19 cellular contexts compared by ENCODE assay signal in genomic region chrX:121010218-121010617, GRCh38. TPM values are rescaled to one million over a fixed set of nuclear protein-coding genes. Genes with fewer than 3 reads are reported as not detected.
DNase-seq lines count a peak whose midpoint lies in the region; ATAC-seq, FAIRE-seq and TF ChIP-seq lines count a peak whose summit lies in the region.
"Had no signal": no experiment of that assay in that cellular context is flagged by ENCODE, and none has a peak within 500 bp of the region (broad histone marks: within the 10 kb centered on the region; RNA-seq: fewer than 3 reads in every experiment).

No MANE protein-coding gene starts in this region.

- POLR2A ChIA-PET in HepG2 (lab: Yijun Ruan, JAX): interaction anchor here (1.6 to 3.5 kb wide), 2 partner anchors 74 to 233 kb away, joined by 5 to 21 read pairs; no protein-coding TSS in a partner anchor

- no peaks in the 10 kb centered on the region for H4K20me1 ChIP-seq in HepG2 (ENCODE audit: insufficient read depth, low read length)

- CTCF ChIA-PET in HepG2 (lab: Yijun Ruan, JAX; ENCODE audit: low intra/inter-chr PET ratio, low total read pairs): no interaction called here

- H3K27ac ChIP-seq in HepG2 (ENCODE audit: extremely low read length, insufficient read depth, low read length): peak overlapping the region; percentile 81
- H3K27ac ChIP-seq in right lobe of liver: no peak overlapping the region
- H3K27ac ChIP-seq in foreskin keratinocyte: no peak overlapping the region
- peak overlapping the region in 8 of 59 donors; percentile 12 to 64 (median 52) for H3K27ac ChIP-seq in dorsolateral prefrontal cortex
- H3K27ac ChIP-seq: PC-9 had no signal

- H3K36me3 ChIP-seq in HepG2 (replicated peaks in 1 of 2; ENCODE audit: control insufficient read depth in 1 of 2, insufficient read depth in 2 of 2, low read length in 2 of 2) (no peaks in the 10 kb centered on the region), right lobe of liver (no peaks in the 10 kb centered on the region)

- 43% methylated on average over 4 of the region's 4 CpGs for WGBS in HepG2 (ENCODE audit: low lambda C conversion rate)
- 53% methylated on average over 4 of the region's 4 CpGs for WGBS in right lobe of liver (ENCODE audit: insufficient coverage, low coverage, low lambda C conversion rate, missing lambda C conversion rate)

- H3K4me1 ChIP-seq in HepG2 (ENCODE audit: insufficient read depth, low read length) (peaks cover 63% of the 10 kb centered on the region), right lobe of liver (peaks cover 0 to 7% (median 0%) of the 10 kb centered on the region in 4 donors), foreskin keratinocyte (no peaks in the 10 kb centered on the region)

- H3K4me2 ChIP-seq in HepG2 (ENCODE audit: low read depth, low read length): no peak overlapping the region
- H3K4me2 ChIP-seq: PC-9 had no signal

- H3K4me3 ChIP-seq in HepG2 (replicated peaks in 1 of 3; ENCODE audit: insufficient read depth in 1 of 3, low read depth in 2 of 3, low read length in 3 of 3) (no peak overlapping the region), right lobe of liver (no peak overlapping the region), cardiac fibroblast (replicated peaks in 1 of 2; ENCODE audit: low read depth in 2 of 2, low read length in 2 of 2) (no peak overlapping the region), dorsolateral prefrontal cortex (no peak overlapping the region)
- H3K4me3 ChIP-seq: K562, PC-9 had no signal

- no peak overlapping the region for H3K9ac ChIP-seq in HepG2 (ENCODE audit: insufficient read depth, low read depth, low read length)

- TF ChIP-seq CTCF in HepG2 (CRISPR knock-in tag; IDR thresholded peaks at IDR 0.05) (no peak), right lobe of liver (IDR thresholded peaks at IDR 0.05) (no peak), cardiac fibroblast (IDR thresholded peaks at IDR 0.05; ENCODE audit: low read depth, low read length) (no peak), foreskin keratinocyte (conservative IDR thresholded peaks at IDR 0.05) (no peak), dorsolateral prefrontal cortex (IDR thresholded peaks at IDR 0.05 in 54 of 56, conservative IDR thresholded peaks at IDR 0.05 in 2 of 56; ENCODE audit: low read depth in 1 of 56, partially characterized antibody in 56 of 56) (no peak)

- no peaks in the 10 kb centered on the region for H3K79me2 ChIP-seq in HepG2 (ENCODE audit: insufficient read depth, low read length)

- H3K27me3 ChIP-seq in HepG2 (ENCODE audit: control insufficient read depth in 1 of 2, insufficient read depth in 2 of 2, low read length in 2 of 2) (no peaks in the 10 kb centered on the region), right lobe of liver (no peaks in the 10 kb centered on the region), foreskin keratinocyte (no peaks in the 10 kb centered on the region), dorsolateral prefrontal cortex (peaks cover 0 to 42% (median 11%) of the 10 kb centered on the region in 45 donors)

- intact Hi-C loops in HepG2 (cut with micrococcal nuclease; ENCODE audit: unreplicated experiment) (loop anchor here (2.0 kb wide), 1 partner anchor 75 kb away; no protein-coding TSS in a partner anchor), right lobe of liver (cut with DNase I) (no loop called here), dorsolateral prefrontal cortex (cut with DNase I) (no loop called here)

- BruUV-seq in HepG2 (replicated peaks; lab: Mats Ljungman, UMichigan): no TSS peak

- no peak for TF ChIP-seq RAD21 in HepG2 (CRISPR knock-in tag; IDR thresholded peaks at IDR 0.05)

- no peak overlapping the region for H2AFZ ChIP-seq in HepG2 (ENCODE audit: low read length)
- H2AFZ ChIP-seq: PC-9 had no signal

- no peak for FAIRE-seq in HepG2 (lab: Jason Lieb, UNC)
- FAIRE-seq: GM12892, K562 had no signal

- H3K9me3 ChIP-seq in HepG2 (ENCODE audit: low read length) (peaks cover 6% of the 10 kb centered on the region), right lobe of liver (no peaks in the 10 kb centered on the region)

- TF ChIP-seq POLR2A in HepG2 (IDR thresholded peaks at IDR 0.05; ENCODE audit: insufficient read depth in 1 of 2, low read depth in 2 of 2, low read length in 2 of 2) (no peak), right lobe of liver (IDR thresholded peaks at IDR 0.05) (no peak)

- ATAC-seq in HepG2 (no peak), right lobe of liver (no peak), GM18868 (IDR thresholded peaks at IDR 0.05; ENCODE audit: unreplicated experiment) (no peak), foreskin keratinocyte (no peak)
- ATAC-seq: K562 had no signal

- no peak for TF ChIP-seq EP300 in HepG2 (IDR thresholded peaks at IDR 0.05; ENCODE audit: low read depth in 2 of 2, low read length in 2 of 2)
- no peak for TF ChIP-seq EP300 in HepG2 (CRISPR knock-in tag; IDR thresholded peaks at IDR 0.05; ENCODE audit: borderline replicate concordance)

- DNase-seq in HepG2 (ENCODE audit: low spot score) (peak; percentile 59), right lobe of liver (no peak), cardiac fibroblast (ENCODE audit: low read depth in 2 of 2) (peak; percentile 14 to 23), medulla oblongata (ENCODE audit: extremely low spot score) (peak; percentile 4), D341Med (ENCODE audit: low spot score) (no peak), foreskin keratinocyte (no peak), dorsolateral prefrontal cortex (no peak)
- DNase-seq: COR-L47, DMS79, NCI-H146, NCI-H2081 treated with DMSO at 0.1 percent for 48 hours, NCI-H2227 treated with DMSO at 0.1 percent for 48 hours, NCI-H524 treated with DMSO at 0.1 percent for 48 hours, PC-9 had no signal

- in situ Hi-C loops in HepG2 (cut with HindIII; ENCODE audit: extremely low pct_ligation_motif_present, low pct_unique_long_range_greater_than_20kb): no loop called here

RNA-seq across cellular contexts. Expression of gene CT47A1, which starts 24.7 kb away (rescaled TPM):
- not detected in 2 replicates for total RNA-seq in HepG2 (2016; rRNA removed; fragmentation: Illumina TruSeq; extraction: Trizol)
- not detected in 2 replicates for total RNA-seq in HepG2 (2016; cell fraction: cytosol; rRNA removed; fragmentation: Illumina TruSeq; extraction: Trizol; ENCODE audit: low read depth)
- not detected in 2 replicates for total RNA-seq in HepG2 (2016; cell fraction: insoluble cytoplasmic fraction; rRNA removed; fragmentation: Illumina TruSeq; extraction: Trizol)
- not detected in 2 replicates for total RNA-seq in HepG2 (2016; cell fraction: membrane; rRNA removed; fragmentation: Illumina TruSeq; extraction: Trizol)
- not detected in 2 replicates for total RNA-seq in HepG2 (2016; cell fraction: nucleus; rRNA removed; fragmentation: Illumina TruSeq; extraction: Trizol)
- polyA plus RNA-seq in HepG2 (2011; rRNA removed): not detected in 2 replicates
- not detected in 2 replicates for polyA plus RNA-seq in HepG2 (2011; cell fraction: cytosol; rRNA removed)
- polyA plus RNA-seq in HepG2 (2011; cell fraction: nucleus; rRNA removed): not detected in 2 replicates
- not detected in 2 replicates for polyA plus RNA-seq in HepG2 (2012)
- polyA plus RNA-seq in HepG2 (2016; cell fraction: cytosol; fragmentation: Illumina TruSeq; extraction: Trizol; ENCODE audit: low read depth): not detected in 2 replicates
- not detected in 2 replicates for polyA plus RNA-seq in HepG2 (2016; cell fraction: insoluble cytoplasmic fraction; fragmentation: Illumina TruSeq; extraction: Trizol; ENCODE audit: low read depth)
- not detected in 2 replicates for polyA plus RNA-seq in HepG2 (2016; cell fraction: membrane; fragmentation: Illumina TruSeq; extraction: Trizol; ENCODE audit: low read depth)
- not detected in 2 replicates for polyA plus RNA-seq in HepG2 (2016; cell fraction: nucleus; fragmentation: Illumina TruSeq; extraction: Trizol; ENCODE audit: insufficient read depth, low read depth)
- polyA minus RNA-seq in HepG2 (2011; rRNA and poly(A)+ RNA removed; ENCODE audit: low replicate concordance): not detected in 2 replicates
- not detected in 2 replicates for polyA minus RNA-seq in HepG2 (2011; cell fraction: cytosol; rRNA and poly(A)+ RNA removed)
- polyA minus RNA-seq in HepG2 (2011; cell fraction: nucleus; rRNA and poly(A)+ RNA removed): not detected in 2 replicates
- total RNA-seq in right lobe of liver: not detected
- total RNA-seq in foreskin keratinocyte: not detected in 2 replicates
- polyA plus RNA-seq in foreskin keratinocyte: not detected in 2 replicates
- not detected for total RNA-seq in dorsolateral prefrontal cortex
- total RNA-seq: A172, G401, PC-9 had no signal
- polyA plus RNA-seq: K562 had no signal

RNA-seq across cellular contexts. Expression of gene CT47A2, which starts 29.5 kb away (rescaled TPM):
- total RNA-seq in HepG2 (2016; rRNA removed; fragmentation: Illumina TruSeq; extraction: Trizol) (not detected in 2 replicates), right lobe of liver (not detected), foreskin keratinocyte (not detected in 2 replicates), dorsolateral prefrontal cortex (not detected)
- not detected in 2 replicates for total RNA-seq in HepG2 (2016; cell fraction: cytosol; rRNA removed; fragmentation: Illumina TruSeq; extraction: Trizol; ENCODE audit: low read depth)
- total RNA-seq in HepG2 (2016; cell fraction: insoluble cytoplasmic fraction; rRNA removed; fragmentation: Illumina TruSeq; extraction: Trizol): not detected in 2 replicates
- total RNA-seq in HepG2 (2016; cell fraction: membrane; rRNA removed; fragmentation: Illumina TruSeq; extraction: Trizol): not detected in 2 replicates
- total RNA-seq in HepG2 (2016; cell fraction: nucleus; rRNA removed; fragmentation: Illumina TruSeq; extraction: Trizol): not detected in 2 replicates
- polyA plus RNA-seq in HepG2 (2011; rRNA removed) (not detected in 2 replicates), foreskin keratinocyte (not detected in 2 replicates)
- polyA plus RNA-seq in HepG2 (2011; cell fraction: cytosol; rRNA removed): not detected in 2 replicates
- polyA plus RNA-seq in HepG2 (2011; cell fraction: nucleus; rRNA removed): not detected in 2 replicates
- not detected in 2 replicates for polyA plus RNA-seq in HepG2 (2012)
- not detected in 2 replicates for polyA plus RNA-seq in HepG2 (2016; cell fraction: cytosol; fragmentation: Illumina TruSeq; extraction: Trizol; ENCODE audit: low read depth)
- polyA plus RNA-seq in HepG2 (2016; cell fraction: insoluble cytoplasmic fraction; fragmentation: Illumina TruSeq; extraction: Trizol; ENCODE audit: low read depth): not detected in 2 replicates
- polyA plus RNA-seq in HepG2 (2016; cell fraction: membrane; fragmentation: Illumina TruSeq; extraction: Trizol; ENCODE audit: low read depth): not detected in 2 replicates
- polyA plus RNA-seq in HepG2 (2016; cell fraction: nucleus; fragmentation: Illumina TruSeq; extraction: Trizol; ENCODE audit: insufficient read depth, low read depth): not detected in 2 replicates
- polyA minus RNA-seq in HepG2 (2011; rRNA and poly(A)+ RNA removed; ENCODE audit: low replicate concordance): not detected in 2 replicates
- not detected in 2 replicates for polyA minus RNA-seq in HepG2 (2011; cell fraction: cytosol; rRNA and poly(A)+ RNA removed)
- polyA minus RNA-seq in HepG2 (2011; cell fraction: nucleus; rRNA and poly(A)+ RNA removed): not detected in 2 replicates
- total RNA-seq: A172, G401, K562, PC-9 had no signal
- polyA plus RNA-seq: K562 had no signal

RNA-seq across cellular contexts. Expression of gene CT47A3, which starts 34.4 kb away (rescaled TPM):
- total RNA-seq in HepG2 (2016; rRNA removed; fragmentation: Illumina TruSeq; extraction: Trizol) (not detected in 2 replicates), right lobe of liver (not detected), foreskin keratinocyte (not detected in 2 replicates), dorsolateral prefrontal cortex (not detected)
- total RNA-seq in HepG2 (2016; cell fraction: cytosol; rRNA removed; fragmentation: Illumina TruSeq; extraction: Trizol; ENCODE audit: low read depth): not detected in 2 replicates
- not detected in 2 replicates for total RNA-seq in HepG2 (2016; cell fraction: insoluble cytoplasmic fraction; rRNA removed; fragmentation: Illumina TruSeq; extraction: Trizol)
- total RNA-seq in HepG2 (2016; cell fraction: membrane; rRNA removed; fragmentation: Illumina TruSeq; extraction: Trizol): not detected in 2 replicates
- total RNA-seq in HepG2 (2016; cell fraction: nucleus; rRNA removed; fragmentation: Illumina TruSeq; extraction: Trizol): not detected in 2 replicates
- polyA plus RNA-seq in HepG2 (2011; rRNA removed) (not detected in 2 replicates), foreskin keratinocyte (not detected in 2 replicates)
- polyA plus RNA-seq in HepG2 (2011; cell fraction: cytosol; rRNA removed): not detected in 2 replicates
- not detected in 2 replicates for polyA plus RNA-seq in HepG2 (2011; cell fraction: nucleus; rRNA removed)
- polyA plus RNA-seq in HepG2 (2012): not detected in 2 replicates
- polyA plus RNA-seq in HepG2 (2016; cell fraction: cytosol; fragmentation: Illumina TruSeq; extraction: Trizol; ENCODE audit: low read depth): not detected in 2 replicates
- not detected in 2 replicates for polyA plus RNA-seq in HepG2 (2016; cell fraction: insoluble cytoplasmic fraction; fragmentation: Illumina TruSeq; extraction: Trizol; ENCODE audit: low read depth)
- not detected in 2 replicates for polyA plus RNA-seq in HepG2 (2016; cell fraction: membrane; fragmentation: Illumina TruSeq; extraction: Trizol; ENCODE audit: low read depth)
- not detected in 2 replicates for polyA plus RNA-seq in HepG2 (2016; cell fraction: nucleus; fragmentation: Illumina TruSeq; extraction: Trizol; ENCODE audit: insufficient read depth, low read depth)
- not detected in 2 replicates for polyA minus RNA-seq in HepG2 (2011; rRNA and poly(A)+ RNA removed; ENCODE audit: low replicate concordance)
- polyA minus RNA-seq in HepG2 (2011; cell fraction: cytosol; rRNA and poly(A)+ RNA removed): not detected in 2 replicates
- polyA minus RNA-seq in HepG2 (2011; cell fraction: nucleus; rRNA and poly(A)+ RNA removed): not detected in 2 replicates
- total RNA-seq: A172, G401, K562, PC-9 had no signal
- polyA plus RNA-seq: K562 had no signal

RNA-seq across cellular contexts. Expression of gene GLUD2, which starts 37.2 kb away (rescaled TPM):
- total RNA-seq in HepG2 (2016; rRNA removed; fragmentation: Illumina TruSeq; extraction: Trizol): 8.0 and 10.4 TPM in 2 replicates
- 0.53 and 0.61 TPM in 2 replicates for total RNA-seq in HepG2 (2016; cell fraction: cytosol; rRNA removed; fragmentation: Illumina TruSeq; extraction: Trizol; ENCODE audit: low read depth)
- 8.0 and 12.2 TPM in 2 replicates for total RNA-seq in HepG2 (2016; cell fraction: insoluble cytoplasmic fraction; rRNA removed; fragmentation: Illumina TruSeq; extraction: Trizol)
- 1.2 and 1.3 TPM in 2 replicates for total RNA-seq in HepG2 (2016; cell fraction: membrane; rRNA removed; fragmentation: Illumina TruSeq; extraction: Trizol)
- total RNA-seq in HepG2 (2016; cell fraction: nucleus; rRNA removed; fragmentation: Illumina TruSeq; extraction: Trizol): 2.8 and 4.0 TPM in 2 replicates
- 2.7 and 3.4 TPM in 2 replicates for polyA plus RNA-seq in HepG2 (2011; rRNA removed)
- polyA plus RNA-seq in HepG2 (2011; cell fraction: cytosol; rRNA removed): 0.67 and 2.8 TPM in 2 replicates
- 0.58 and 0.93 TPM in 2 replicates for polyA plus RNA-seq in HepG2 (2011; cell fraction: nucleus; rRNA removed)
- 7.1 and 10.3 TPM in 2 replicates for polyA plus RNA-seq in HepG2 (2012)
- polyA plus RNA-seq in HepG2 (2016; cell fraction: cytosol; fragmentation: Illumina TruSeq; extraction: Trizol; ENCODE audit: low read depth): 0.24 and 0.31 TPM in 2 replicates
- 4.7 and 5.1 TPM in 2 replicates for polyA plus RNA-seq in HepG2 (2016; cell fraction: insoluble cytoplasmic fraction; fragmentation: Illumina TruSeq; extraction: Trizol; ENCODE audit: low read depth)
- 0.25 and 0.47 TPM in 2 replicates for polyA plus RNA-seq in HepG2 (2016; cell fraction: membrane; fragmentation: Illumina TruSeq; extraction: Trizol; ENCODE audit: low read depth)
- polyA plus RNA-seq in HepG2 (2016; cell fraction: nucleus; fragmentation: Illumina TruSeq; extraction: Trizol; ENCODE audit: insufficient read depth, low read depth): 1.2 and 1.4 TPM in 2 replicates
- polyA minus RNA-seq in HepG2 (2011; rRNA and poly(A)+ RNA removed; ENCODE audit: low replicate concordance): 2.0 and 10.2 TPM in 2 replicates
- polyA minus RNA-seq in HepG2 (2011; cell fraction: cytosol; rRNA and poly(A)+ RNA removed): 1.2 and 2.0 TPM in 2 replicates
- 2.2 and 3.1 TPM in 2 replicates for polyA minus RNA-seq in HepG2 (2011; cell fraction: nucleus; rRNA and poly(A)+ RNA removed)
- total RNA-seq in right lobe of liver: 1 to 10 TPM; 3.2 to 8.5 (median 5.9) TPM
- 0.17 and 0.25 TPM in 2 replicates for total RNA-seq in foreskin keratinocyte
- polyA plus RNA-seq in foreskin keratinocyte: 0.04 TPM in 2 replicates
- total RNA-seq in dorsolateral prefrontal cortex: 10 to 100 TPM in 2 of 120 experiments, 1 to 10 TPM in 118; 2.7 to 10.8 (median 6.4) TPM
- total RNA-seq: PC-9 had no signal

RNA-seq across cellular contexts. Expression of gene CT47A4, which starts 39.2 kb away (rescaled TPM):
- total RNA-seq in HepG2 (2016; rRNA removed; fragmentation: Illumina TruSeq; extraction: Trizol) (not detected in 2 replicates), right lobe of liver (not detected), foreskin keratinocyte (not detected in 2 replicates), dorsolateral prefrontal cortex (not detected)
- total RNA-seq in HepG2 (2016; cell fraction: cytosol; rRNA removed; fragmentation: Illumina TruSeq; extraction: Trizol; ENCODE audit: low read depth): not detected in 2 replicates
- total RNA-seq in HepG2 (2016; cell fraction: insoluble cytoplasmic fraction; rRNA removed; fragmentation: Illumina TruSeq; extraction: Trizol): not detected in 2 replicates
- total RNA-seq in HepG2 (2016; cell fraction: membrane; rRNA removed; fragmentation: Illumina TruSeq; extraction: Trizol): not detected in 2 replicates
- total RNA-seq in HepG2 (2016; cell fraction: nucleus; rRNA removed; fragmentation: Illumina TruSeq; extraction: Trizol): not detected in 2 replicates
- polyA plus RNA-seq in HepG2 (2011; rRNA removed) (not detected in 2 replicates), foreskin keratinocyte (not detected in 2 replicates)
- polyA plus RNA-seq in HepG2 (2011; cell fraction: cytosol; rRNA removed): not detected in 2 replicates
- not detected in 2 replicates for polyA plus RNA-seq in HepG2 (2011; cell fraction: nucleus; rRNA removed)
- polyA plus RNA-seq in HepG2 (2012): not detected in 2 replicates
- polyA plus RNA-seq in HepG2 (2016; cell fraction: cytosol; fragmentation: Illumina TruSeq; extraction: Trizol; ENCODE audit: low read depth): not detected in 2 replicates
- not detected in 2 replicates for polyA plus RNA-seq in HepG2 (2016; cell fraction: insoluble cytoplasmic fraction; fragmentation: Illumina TruSeq; extraction: Trizol; ENCODE audit: low read depth)
- polyA plus RNA-seq in HepG2 (2016; cell fraction: membrane; fragmentation: Illumina TruSeq; extraction: Trizol; ENCODE audit: low read depth): not detected in 2 replicates
- polyA plus RNA-seq in HepG2 (2016; cell fraction: nucleus; fragmentation: Illumina TruSeq; extraction: Trizol; ENCODE audit: insufficient read depth, low read depth): not detected in 2 replicates
- not detected in 2 replicates for polyA minus RNA-seq in HepG2 (2011; rRNA and poly(A)+ RNA removed; ENCODE audit: low replicate concordance)
- polyA minus RNA-seq in HepG2 (2011; cell fraction: cytosol; rRNA and poly(A)+ RNA removed): not detected in 2 replicates
- polyA minus RNA-seq in HepG2 (2011; cell fraction: nucleus; rRNA and poly(A)+ RNA removed): not detected in 2 replicates
- total RNA-seq: A172, G401, K562, PC-9 had no signal
- polyA plus RNA-seq: K562 had no signal

Comparison
In these comparisons a context has a peak if more than half of its experiments do, and no peak if none do; other contexts are left out.
1. DNase-seq: peak in HepG2 (single experiment), cardiac fibroblast (2 of 2) and medulla oblongata (single experiment); none in right lobe of liver (0 of 3), D341Med (single experiment), foreskin keratinocyte (0 of 2) and dorsolateral prefrontal cortex (0 of 10).